Comparison of ENCODE assay signal across 20 cellular contexts in the genomic region with DNA sequence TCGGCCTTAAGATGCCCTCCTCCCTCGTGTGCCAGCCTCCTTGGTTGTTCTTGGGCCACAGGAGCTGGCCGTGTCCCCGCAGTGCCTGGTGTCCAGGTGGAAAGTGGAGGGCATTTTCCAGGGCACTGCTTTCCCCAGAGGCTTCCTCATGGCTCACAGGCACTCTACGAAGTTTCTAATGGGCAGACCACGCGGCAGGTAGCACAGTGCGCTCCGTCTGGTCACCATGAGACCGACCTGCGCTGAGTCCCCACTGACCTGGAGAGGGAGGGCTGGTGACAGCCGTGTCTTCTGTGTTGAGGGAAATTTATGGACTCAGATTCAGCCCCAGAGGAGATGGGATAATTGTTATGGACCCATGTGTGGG.
DNase-seq lines count a peak whose midpoint lies in the region; ATAC-seq lines count a peak whose summit lies in the region.
"Had no signal": no experiment of that assay in that cellular context is flagged by ENCODE, and none has a peak within 500 bp of the region (broad histone marks: within the 10 kb centered on the region; RNA-seq: fewer than 3 reads in every experiment).

No MANE protein-coding gene starts in this region.

- H3K36me3 ChIP-seq in neuronal stem cell (replicated peaks in 1 of 2; ENCODE audit: control insufficient read depth in 2 of 2, insufficient read depth in 2 of 2, low read length in 2 of 2): no peaks in the 10 kb centered on the region
- H3K36me3 ChIP-seq: BLaER1 treated with 17β-estradiol and CSF1 and Interleukin-3, amounts not matched to agents 10 nM and 100 nM had no signal

- no peak overlapping the region for H4K91ac ChIP-seq in neuronal stem cell (ENCODE audit: low read depth, low read length, poor library complexity)

- no peaks in the 10 kb centered on the region for H3K9me3 ChIP-seq in neuronal stem cell (replicated peaks in 1 of 2; ENCODE audit: control insufficient read depth in 2 of 2, insufficient read depth in 1 of 2, low read depth in 1 of 2, low read length in 2 of 2)
- H3K9me3 ChIP-seq: A549; BLaER1 treated with 17β-estradiol and CSF1 and Interleukin-3, amounts not matched to agents 10 nM and 100 nM; Caco-2 had no signal

- H3K9me3 Mint-ChIP-seq in activated T-cell treated with anti-CD3 and anti-CD28 coated beads, Interleukin-2, amount 50 U/mL, for 72 hours: no peaks in the 10 kb centered on the region
- H3K9me3 Mint-ChIP-seq: CD4-positive, alpha-beta T cell; CD8-positive, alpha-beta T cell had no signal

- peak overlapping the region; percentile 96 for H2AK5ac ChIP-seq in neuronal stem cell (ENCODE audit: low read depth, low read length)

- peaks cover 3 to 6% of the 10 kb centered on the region in 2 donors for H3K4me1 ChIP-seq in neuronal stem cell (ENCODE audit: control insufficient read depth in 2 of 2, insufficient read depth in 1 of 2, low read depth in 1 of 2, low read length in 2 of 2)
- H3K4me1 ChIP-seq: Caco-2 had no signal

- H2BK5ac ChIP-seq in neuronal stem cell (ENCODE audit: low read length): no peak overlapping the region

- no peaks in the 10 kb centered on the region for H3K27me3 ChIP-seq in neuronal stem cell (ENCODE audit: control insufficient read depth in 3 of 3, insufficient read depth in 3 of 3, low read depth in 1 of 3, low read length in 3 of 3)

- H2BK12ac ChIP-seq in neuronal stem cell (ENCODE audit: low read length): no peak overlapping the region

- peak overlapping the region; percentile 15 for H3K18ac ChIP-seq in neuronal stem cell (ENCODE audit: low read length)

- H2AFZ ChIP-seq in neuronal stem cell (ENCODE audit: low read length): no peak overlapping the region

- no peak overlapping the region for H3K4me2 ChIP-seq in neuronal stem cell (ENCODE audit: insufficient read depth, low read length, poor library complexity, severe bottlenecking)
- H3K4me2 ChIP-seq: A549 had no signal

- no peak overlapping the region for H3K27ac Mint-ChIP-seq in activated T-cell treated with anti-CD3 and anti-CD28 coated beads, Interleukin-2, amount 50 U/mL, for 72 hours
- H3K27ac Mint-ChIP-seq: B cell; CD4-positive, alpha-beta T cell; CD8-positive, alpha-beta T cell had no signal

- DNase-seq in activated CD8-positive, alpha-beta memory T cell treated with anti-CD3 and anti-CD28 coated beads for 24 hours: peak; percentile 7
- DNase-seq in activated CD8-positive, alpha-beta memory T cell treated with anti-CD3 and anti-CD28 coated beads, Interleukin-2, amount 50 U/mL, for 4 hours: no peak
- DNase-seq in activated effector memory CD4-positive, alpha-beta T cell treated with anti-CD3 and anti-CD28 coated beads, Interleukin-2, amount 50 U/mL, for 16 hours: peak; percentile 28
- DNase-seq in activated effector memory CD4-positive, alpha-beta T cell treated with Interleukin-2 at 50 U/mL for 16 hours: no peak
- peak; percentile 49 for DNase-seq in mesenteric fat pad (ENCODE audit: low spot score)
- no peak for DNase-seq in neuronal stem cell (ENCODE audit: low spot score)
- no peak for DNase-seq in activated T-cell treated with anti-CD3 and anti-CD28 coated beads, Interleukin-2, amount 50 U/mL, for 72 hours
- no peak for DNase-seq in NCI-H82 treated with DMSO at 0.1 percent for 48 hours (lab: John Stamatoyannopoulos, UW; ENCODE audit: unreplicated experiment)
- DNase-seq: AML-193; Caco-2; Calu3; CD4-positive, alpha-beta T cell; DMS79 treated with DMSO at 0.1 percent for 48 hours; GF-D8 had no signal

- H3K23ac ChIP-seq in neuronal stem cell (ENCODE audit: low read depth, low read length, poor library complexity): no peak overlapping the region

- H3K36me3 Mint-ChIP-seq in activated T-cell treated with anti-CD3 and anti-CD28 coated beads, Interleukin-2, amount 50 U/mL, for 72 hours (ENCODE audit: insufficient read depth in 2 of 2): no peaks in the 10 kb centered on the region
- H3K36me3 Mint-ChIP-seq: CD8-positive, alpha-beta T cell had no signal

- no peak overlapping the region for H3K4ac ChIP-seq in neuronal stem cell (ENCODE audit: low read length)

- H3K4me1 Mint-ChIP-seq in activated T-cell treated with anti-CD3 and anti-CD28 coated beads, Interleukin-2, amount 50 U/mL, for 72 hours (ENCODE audit: low read depth): no peaks in the 10 kb centered on the region

- peak overlapping the region; percentile 64 for H2BK15ac ChIP-seq in neuronal stem cell (ENCODE audit: low read length)

- H3K79me1 ChIP-seq in neuronal stem cell (ENCODE audit: low read depth, low read length): peaks cover 2% of the 10 kb centered on the region

- ATAC-seq in activated T-cell treated with anti-CD3 and anti-CD28 coated beads, Interleukin-2, amount 50 U/mL, for 72 hours (replicated peaks in 1 of 2): no peak
- ATAC-seq: A549; CD8-positive, alpha-beta T cell had no signal

- no peak overlapping the region for H3K14ac ChIP-seq in neuronal stem cell (ENCODE audit: low read length)

- no CpG with 5 or more reads among the region's 12 CpGs for WGBS in neuronal stem cell (ENCODE audit: extremely low coverage in 2 of 2, insufficient read length in 2 of 2, insufficient replicate concordance in 1 of 2), 2 donors

- no peak overlapping the region for H3K27ac ChIP-seq in neuronal stem cell (replicated peaks; ENCODE audit: low read length)
- H3K27ac ChIP-seq: 22Rv1; BLaER1 treated with 17β-estradiol and CSF1 and Interleukin-3, amounts not matched to agents 10 nM and 100 nM; C4-2B had no signal

- no peak overlapping the region for H3K4me3 ChIP-seq in neuronal stem cell (ENCODE audit: low read length in 2 of 2)
- H3K4me3 ChIP-seq: A549; BLaER1 treated with 17β-estradiol and CSF1 and Interleukin-3, amounts not matched to agents 10 nM and 100 nM had no signal

- H2BK120ac ChIP-seq in neuronal stem cell (ENCODE audit: low read depth, low read length): no peak overlapping the region

- peaks cover 6% of the 10 kb centered on the region for H3K27me3 Mint-ChIP-seq in activated T-cell treated with anti-CD3 and anti-CD28 coated beads, Interleukin-2, amount 50 U/mL, for 72 hours (ENCODE audit: low read depth)
- H3K27me3 Mint-ChIP-seq: CD4-positive, alpha-beta T cell had no signal

- no peak overlapping the region for H3K9ac ChIP-seq in neuronal stem cell (ENCODE audit: low read depth, low read length, poor library complexity)
- H3K9ac ChIP-seq: BLaER1 treated with 17β-estradiol and CSF1 and Interleukin-3, amounts not matched to agents 10 nM and 100 nM had no signal

- H3K4me3 Mint-ChIP-seq in activated T-cell treated with anti-CD3 and anti-CD28 coated beads, Interleukin-2, amount 50 U/mL, for 72 hours: no peak overlapping the region
- H3K4me3 Mint-ChIP-seq: B cell; CD4-positive, alpha-beta T cell; CD8-positive, alpha-beta T cell had no signal

- H4K8ac ChIP-seq in neuronal stem cell (ENCODE audit: low read depth, low read length): no peak overlapping the region

Comparison
In these comparisons a context has a peak if more than half of its experiments do, and no peak if none do; other contexts are left out.
1. DNase-seq: peak in activated CD8-positive, alpha-beta memory T cell treated with anti-CD3 and anti-CD28 coated beads for 24 hours (single experiment), activated effector memory CD4-positive, alpha-beta T cell treated with anti-CD3 and anti-CD28 coated beads, Interleukin-2, amount 50 U/mL, for 16 hours (single experiment) and mesenteric fat pad (single experiment); none in activated CD8-positive, alpha-beta memory T cell treated with anti-CD3 and anti-CD28 coated beads, Interleukin-2, amount 50 U/mL, for 4 hours (single experiment), activated effector memory CD4-positive, alpha-beta T cell treated with Interleukin-2 at 50 U/mL for 16 hours (single experiment), neuronal stem cell (single experiment), activated T-cell treated with anti-CD3 and anti-CD28 coated beads, Interleukin-2, amount 50 U/mL, for 72 hours (0 of 2) and NCI-H82 treated with DMSO at 0.1 percent for 48 hours (single experiment).